Comparison of ENCODE assay signal across 1 cellular context in genomic region chr15:34337557-34338306, GRCh38.
TF ChIP-seq lines count a peak whose summit lies in the region.

Gene SLC12A6 (minus strand): TSS chr15:34337781. CDS start chr15:34336680, 1,101 bp downstream.

TF ChIP-seq in HepG2, 621 proteins besides CTCF, POLR2A, EP300 and RAD21 (continued from another document):
- TF ChIP-seq POLR2G (IDR thresholded peaks at IDR 0.05; ENCODE audit: low read depth, low read length) (peak; percentile 79), STAG1 (CRISPR knock-in tag; IDR thresholded peaks at IDR 0.05) (0 out of 2 replicates have a peak, but pooled peaks have one; percentile 3), HOXA5 (CRISPR knock-in tag; IDR thresholded peaks at IDR 0.05) (0 out of 2 replicates have a peak, but pooled peaks have one; percentile 35), SALL1 (CRISPR knock-in tag; IDR thresholded peaks at IDR 0.05) (peak; percentile 81; the same call in 1 of the 2 replicates), ZNF124 (CRISPR knock-in tag; IDR thresholded peaks at IDR 0.05) (no peak), ZMYM4 (CRISPR knock-in tag; IDR thresholded peaks at IDR 0.05) (peak; percentile 47; the same call in 1 of the 2 replicates), MXD3 (CRISPR knock-in tag; IDR thresholded peaks at IDR 0.05) (peak; percentile 54; the same call in 1 of the 2 replicates), NFKBIZ (CRISPR knock-in tag; IDR thresholded peaks at IDR 0.05) (no peak), ZNF761 (CRISPR knock-in tag; conservative IDR thresholded peaks at IDR 0.05) (no peak), IRF2 (CRISPR knock-in tag; IDR thresholded peaks at IDR 0.05) (peak; percentile 42; the same call in 1 of the 2 replicates), ZNF225 (CRISPR knock-in tag; IDR thresholded peaks at IDR 0.05) (0 out of 2 replicates have a peak, but pooled peaks have one; percentile 40), NFAT5 (CRISPR knock-in tag; IDR thresholded peaks at IDR 0.05) (0 out of 2 replicates have a peak, but pooled peaks have one; percentile 15), PHF21A (CRISPR knock-in tag; IDR thresholded peaks at IDR 0.05) (peak; percentile 31; the same call in 1 of the 2 replicates), FOXA1 (IDR thresholded peaks at IDR 0.05) (no peak), FOXA1 (CRISPR knock-in tag; IDR thresholded peaks at IDR 0.05) (peak; percentile 80), HIVEP1 (CRISPR knock-in tag; IDR thresholded peaks at IDR 0.05) (no peak), ZUFSP (CRISPR knock-in tag; IDR thresholded peaks at IDR 0.05; ENCODE audit: borderline replicate concordance) (no peak), SRSF9 (IDR thresholded peaks at IDR 0.05; ENCODE audit: borderline replicate concordance, insufficient read depth, low read depth, low read length, poor library complexity, severe bottlenecking) (no peak), GMEB2 (CRISPR knock-in tag; IDR thresholded peaks at IDR 0.05; ENCODE audit: low read depth) (peak; percentile 42; the same call in 1 of the 2 replicates)
